ENCODE assay signal across 9 cellular contexts in genomic region chr12:1530592-1531159, GRCh38.
A peak's percentile ranks its signal among the peaks of the same experiment; 100 is the strongest.
DNase-seq lines count a peak whose midpoint lies in the region; ATAC-seq and TF ChIP-seq lines count a peak whose summit lies in the region.
"Had no signal": no experiment of that assay in that cellular context is flagged by ENCODE, and none has a peak within 500 bp of the region (broad histone marks: within the 10 kb centered on the region; RNA-seq: fewer than 3 reads in every experiment).

No MANE protein-coding gene starts in this region.

- H3K9me3 ChIP-seq in BLaER1 treated with 17β-estradiol and CSF1 and Interleukin-3, amounts not matched to agents 10 nM and 100 nM (replicated peaks in 1 of 11): no peaks in the 10 kb centered on the region
- H3K9me3 ChIP-seq in esophagus squamous epithelium (no peaks in the 10 kb centered on the region), neuronal stem cell (replicated peaks in 1 of 2; ENCODE audit: control insufficient read depth in 2 of 2, insufficient read depth in 1 of 2, low read depth in 1 of 2, low read length in 2 of 2) (peaks cover 0 to 4% of the 10 kb centered on the region in 2 donors)

- peak overlapping the region; percentile 23 for H3K14ac ChIP-seq in neuronal stem cell (ENCODE audit: low read length)

- ATAC-seq in GM21423 (IDR thresholded peaks at IDR 0.05; ENCODE audit: unreplicated experiment) (no peak), GM21786 (IDR thresholded peaks at IDR 0.05; ENCODE audit: unreplicated experiment) (no peak)

- H3K4me2 ChIP-seq in BLaER1 treated with 17β-estradiol and CSF1 and Interleukin-3, amounts not matched to agents 10 nM and 100 nM: peak overlapping the region; percentile 92 to 99 (median 95)
- peak overlapping the region; percentile 29 for H3K4me2 ChIP-seq in neuronal stem cell (ENCODE audit: insufficient read depth, low read length, poor library complexity, severe bottlenecking)

- peak overlapping the region; percentile 95 for H2BK15ac ChIP-seq in neuronal stem cell (ENCODE audit: low read length)

- peak overlapping the region; percentile 98 for H2AK5ac ChIP-seq in neuronal stem cell (ENCODE audit: low read depth, low read length)

- no peak overlapping the region for H3K23ac ChIP-seq in neuronal stem cell (ENCODE audit: low read depth, low read length, poor library complexity)

- no CpG with 5 or more reads among the region's 99 CpGs for WGBS in esophagus squamous epithelium, 2 donors
- no CpG with 5 or more reads among the region's 99 CpGs for WGBS in neuronal stem cell (ENCODE audit: extremely low coverage in 2 of 2, insufficient read length in 2 of 2, insufficient replicate concordance in 1 of 2), 2 donors

- no peak overlapping the region for H4K8ac ChIP-seq in neuronal stem cell (ENCODE audit: low read depth, low read length)

- peaks cover 34 to 74% (median 63%) of the 10 kb centered on the region in 10 experiments for H3K4me1 ChIP-seq in BLaER1 treated with 17β-estradiol and CSF1 and Interleukin-3, amounts not matched to agents 10 nM and 100 nM
- H3K4me1 ChIP-seq in esophagus squamous epithelium (peaks cover 13 to 41% (median 23%) of the 10 kb centered on the region in 3 donors), neuronal stem cell (ENCODE audit: control insufficient read depth in 2 of 2, insufficient read depth in 1 of 2, low read depth in 1 of 2, low read length in 2 of 2) (peaks cover 0 to 35% of the 10 kb centered on the region in 2 donors)

- H2AFZ ChIP-seq in neuronal stem cell (ENCODE audit: low read length): peak overlapping the region; percentile 90

- H2BK12ac ChIP-seq in neuronal stem cell (ENCODE audit: low read length): no peak overlapping the region

- peak overlapping the region; percentile 22 to 75 (median 56); a peak in 20 of 22 replicates for H3K9ac ChIP-seq in BLaER1 treated with 17β-estradiol and CSF1 and Interleukin-3, amounts not matched to agents 10 nM and 100 nM
- peak overlapping the region; percentile 96 for H3K9ac ChIP-seq in neuronal stem cell (ENCODE audit: low read depth, low read length, poor library complexity)

- peaks cover 67 to 99% (median 93%) of the 10 kb centered on the region in 11 experiments for H3K27me3 ChIP-seq in BLaER1 treated with 17β-estradiol and CSF1 and Interleukin-3, amounts not matched to agents 10 nM and 100 nM
- peaks cover 0 to 59% (median 5%) of the 10 kb centered on the region in 4 donors for H3K27me3 ChIP-seq in esophagus squamous epithelium
- H3K27me3 ChIP-seq in neuronal stem cell (ENCODE audit: control insufficient read depth in 3 of 3, insufficient read depth in 3 of 3, low read depth in 1 of 3, low read length in 3 of 3): peaks cover 0 to 82% (median 0%) of the 10 kb centered on the region in 3 experiments

- DNase-seq in esophagus squamous epithelium (lab: John Stamatoyannopoulos, UW) (no peak), neuronal stem cell (ENCODE audit: low spot score) (no peak), T-helper 2 cell (no peak), DMS79 treated with DMSO at 0.1 percent for 48 hours (lab: John Stamatoyannopoulos, UW) (no peak)
- DNase-seq: amygdala had no signal

- H3K36me3 ChIP-seq in BLaER1 treated with 17β-estradiol and CSF1 and Interleukin-3, amounts not matched to agents 10 nM and 100 nM: no peaks in the 10 kb centered on the region
- H3K36me3 ChIP-seq in esophagus squamous epithelium: no peaks in the 10 kb centered on the region
- no peaks in the 10 kb centered on the region for H3K36me3 ChIP-seq in neuronal stem cell (replicated peaks in 1 of 2; ENCODE audit: control insufficient read depth in 2 of 2, insufficient read depth in 2 of 2, low read length in 2 of 2)

- peaks cover 10% of the 10 kb centered on the region for H3K79me1 ChIP-seq in neuronal stem cell (ENCODE audit: low read depth, low read length)

- TF ChIP-seq CTCF in esophagus squamous epithelium (IDR thresholded peaks at IDR 0.05): no peak

- no peak for TF ChIP-seq POLR2A in esophagus squamous epithelium (IDR thresholded peaks at IDR 0.05)

- no peak for TF ChIP-seq RAD21 in Ishikawa (IDR thresholded peaks at IDR 0.05; ENCODE audit: low read depth)

- H3K18ac ChIP-seq in neuronal stem cell (ENCODE audit: low read length): peak overlapping the region; percentile 96

- intact Hi-C loops in esophagus squamous epithelium (cut with DNase I): no loop called here

- H3K4me3 ChIP-seq in BLaER1 treated with 17β-estradiol and CSF1 and Interleukin-3, amounts not matched to agents 10 nM and 100 nM: peak overlapping the region; percentile 53 to 72 (median 60)
- H3K4me3 ChIP-seq in esophagus squamous epithelium: peak overlapping the region; percentile 65 to 81 (median 69)
- peak overlapping the region; percentile 40 to 92 for H3K4me3 ChIP-seq in neuronal stem cell (ENCODE audit: low read length in 2 of 2)

- H2BK120ac ChIP-seq in neuronal stem cell (ENCODE audit: low read depth, low read length): peak overlapping the region; percentile 89

- H3K4ac ChIP-seq in neuronal stem cell (ENCODE audit: low read length): no peak overlapping the region

- H4K20me1 ChIP-seq in BLaER1 treated with 17β-estradiol and CSF1 and Interleukin-3, amounts not matched to agents 10 nM and 100 nM: peaks cover 0 to 83% (median 59%) of the 10 kb centered on the region in 11 experiments; a peak in 19 of 22 replicates

- peak overlapping the region; percentile 99 for H2BK5ac ChIP-seq in neuronal stem cell (ENCODE audit: low read length)

- H4K91ac ChIP-seq in neuronal stem cell (ENCODE audit: low read depth, low read length, poor library complexity): no peak overlapping the region

- TF ChIP-seq EP300 in Ishikawa (IDR thresholded peaks at IDR 0.05; ENCODE audit: borderline replicate concordance): no peak

- H3K27ac ChIP-seq in BLaER1 treated with 17β-estradiol and CSF1 and Interleukin-3, amounts not matched to agents 10 nM and 100 nM: no peak overlapping the region
- peak overlapping the region; percentile 30 to 73 (median 54) for H3K27ac ChIP-seq in esophagus squamous epithelium
- no peak overlapping the region for H3K27ac ChIP-seq in neuronal stem cell (replicated peaks; ENCODE audit: low read length)

TF ChIP-seq in Ishikawa, 13 proteins besides CTCF, POLR2A, EP300 and RAD21:
- TF ChIP-seq TEAD4 (IDR thresholded peaks at IDR 0.05) (no peak), TAF1 (IDR thresholded peaks at IDR 0.05; ENCODE audit: low read depth) (peak; percentile 2; the same call in 1 of the 2 replicates), YY1 (IDR thresholded peaks at IDR 0.05; ENCODE audit: low read depth) (no peak), ZBTB7A (IDR thresholded peaks at IDR 0.05; ENCODE audit: low read depth) (no peak), FOXM1 (IDR thresholded peaks at IDR 0.05; ENCODE audit: borderline replicate concordance, low read depth) (no peak), CEBPB (IDR thresholded peaks at IDR 0.05) (no peak)

Comparison
In these comparisons a context has a peak if more than half of its experiments do, and no peak if none do; other contexts are left out.
1. H3K27ac ChIP-seq: peak in esophagus squamous epithelium (4 of 4); none in BLaER1 treated with 17β-estradiol and CSF1 and Interleukin-3, amounts not matched to agents 10 nM and 100 nM (0 of 11) and neuronal stem cell (single experiment).
2. Peak in every context shown above with its lines, with median percentiles within 50 percentile points of each other: H3K4me3 ChIP-seq.